In the genomic region with DNA sequence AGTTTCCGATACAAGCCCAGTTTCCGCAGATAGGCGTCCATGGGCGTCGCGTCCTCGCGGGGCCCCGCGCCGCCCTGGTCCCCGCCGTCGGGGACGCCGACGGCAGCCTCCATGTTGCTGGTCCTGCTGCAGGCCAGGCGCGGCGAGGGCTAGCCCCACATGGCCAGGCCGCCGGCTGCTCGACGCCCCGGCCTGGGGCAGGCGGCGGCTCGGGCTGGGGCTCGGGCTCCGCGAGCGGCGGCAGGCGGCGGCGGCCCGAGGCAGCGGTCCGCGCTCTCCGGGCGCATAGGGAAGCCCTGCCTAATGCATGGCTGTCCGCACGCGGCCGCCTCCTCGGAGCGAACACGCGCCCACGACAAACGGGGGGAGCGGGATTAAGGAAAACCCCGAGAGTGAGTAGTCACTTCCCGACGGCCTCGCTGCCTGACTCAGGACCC, we compare ENCODE assay signal across 8 cellular contexts. TPM values are rescaled to one million over a fixed set of nuclear protein-coding genes. Genes with fewer than 3 reads are reported as not detected.
DNase-seq lines count a peak whose midpoint lies in the region; ATAC-seq and TF ChIP-seq lines count a peak whose summit lies in the region.
"Not testable (repeated sequence)": the region's sequence is repeated elsewhere in the genome, so short reads cannot be mapped to it uniquely, and the experiment has no call there.

No MANE protein-coding gene starts in this region.

- not testable (repeated sequence) for H3K4me1 ChIP-seq in HAP-1; aorta (ENCODE audit: control insufficient read depth in 1 of 2, insufficient read depth in 2 of 2, low read length in 2 of 2)
- H3K4me1 ChIP-seq in KMS-11 (ENCODE audit: low read depth, poor library complexity, severe bottlenecking) (peaks cover 35% of the 10 kb centered on the region), breast epithelium (peaks cover 0 to 11% of the 10 kb centered on the region in 2 donors), right atrium auricular region (peaks cover 0 to 44% of the 10 kb centered on the region in 2 donors), neutrophil (ENCODE audit: control insufficient read depth in 1 of 2, insufficient read depth in 1 of 2, low read depth in 1 of 2, low read length in 1 of 2) (peaks cover 31 to 35% of the 10 kb centered on the region in 2 experiments)

- peaks cover 46% of the 10 kb centered on the region for H3K79me2 ChIP-seq in KMS-11 (ENCODE audit: insufficient read depth, low read depth)

- in situ Hi-C loops in GM13977 (cut with MboI; ENCODE audit: low pct_unique_long_range_greater_than_20kb, low sequenced_read_pairs, unreplicated experiment); HAP-1 (cut with MboI; ENCODE audit: low sequenced_read_pairs): not testable (repeated sequence)

- H3K36me3 ChIP-seq in HAP-1 (replicated peaks); KMS-11 (ENCODE audit: insufficient read depth); breast epithelium; right atrium auricular region; neutrophil; aorta (ENCODE audit: control insufficient read depth in 1 of 2, insufficient read depth in 2 of 2, low read length in 1 of 2): not testable (repeated sequence)

- peak; percentile 64 for ATAC-seq in aorta (ENCODE audit: low FRiP score)

- H3K4me2 ChIP-seq in KMS-11, result not testable (repeated sequence)

- DNase-seq in GM13977 (ENCODE audit: low spot score) (peak; percentile 34), T1000 (lab: John Stamatoyannopoulos, UW) (peak; percentile 49), aorta (peak in 1 of 2 donors; percentile 79)
- not testable (repeated sequence) for DNase-seq in HAP-1 (ENCODE audit: low spot score in 2 of 2); breast epithelium (ENCODE audit: low spot score in 2 of 2); right atrium auricular region (ENCODE audit: low spot score)

- H3K27me3 ChIP-seq in HAP-1 (ENCODE audit: low read depth); KMS-11 (ENCODE audit: insufficient read depth, low read depth); breast epithelium; right atrium auricular region; neutrophil; aorta (ENCODE audit: control insufficient read depth in 1 of 2, insufficient read depth in 2 of 2, low read length in 1 of 2): not testable (repeated sequence)

- not testable (repeated sequence) for TF ChIP-seq POLR2A in breast epithelium (IDR thresholded peaks at IDR 0.05)

- intact Hi-C loops in breast epithelium (cut with DNase I; ENCODE audit: low total_unique reads), result not testable (repeated sequence)
- intact Hi-C loops in aorta (cut with DNase I), result loop anchor here (5.0 to 10.0 kb wide), 3 partner anchors 302 to 555 kb away; partner anchors contain the start of gene SMAD1 (in 2 of the 2)

- 0 to 1% methylated on average over 34 to 57 of the region's 57 CpGs for WGBS in aorta, 2 donors

- H3K9me3 ChIP-seq in HAP-1; breast epithelium; right atrium auricular region; neutrophil; aorta (ENCODE audit: control insufficient read depth, low read length): not testable (repeated sequence)

- not testable (repeated sequence) for H4K20me1 ChIP-seq in KMS-11 (ENCODE audit: insufficient read depth)

- H2AFZ ChIP-seq in KMS-11 (ENCODE audit: low read depth), result peak overlapping the region; percentile 26

- H3K4me3 ChIP-seq in HAP-1 (peak overlapping the region; percentile 85), breast epithelium (peak overlapping the region; percentile 66 to 88 (median 82)), right atrium auricular region (peak overlapping the region; percentile 67 to 90), neutrophil (ENCODE audit: low read depth in 1 of 2, low read length in 1 of 2) (peak overlapping the region; percentile 88 to 99), aorta (ENCODE audit: low read length in 2 of 2) (peak overlapping the region; percentile 59 to 65)
- H3K4me3 ChIP-seq in KMS-11 (IDR thresholded peaks at IDR 0.05; ENCODE audit: insufficient read depth, low read depth, low read length), result not testable (repeated sequence)

- peak overlapping the region; percentile 94 for H3K9ac ChIP-seq in KMS-11

- H3K27ac ChIP-seq in KMS-11 (peak overlapping the region; percentile 92), breast epithelium (peak overlapping the region; percentile 96 to 98), right atrium auricular region (peak overlapping the region; percentile 94 to 98), neutrophil (peak overlapping the region; percentile 90), aorta (ENCODE audit: low read depth in 1 of 2, low read length in 2 of 2) (peak overlapping the region; percentile 62)

- not testable (repeated sequence) for TF ChIP-seq CTCF in GM13977 (IDR thresholded peaks at IDR 0.05; ENCODE audit: extremely low read depth, insufficient read depth, missing control alignments); KMS-11 (conservative IDR thresholded peaks at IDR 0.05; ENCODE audit: low read depth, low read length); breast epithelium (IDR thresholded peaks at IDR 0.05); right atrium auricular region (IDR thresholded peaks at IDR 0.05); neutrophil (IDR thresholded peaks at IDR 0.05)

RNA-seq across cellular contexts. Expression of gene OTUD4, which starts 0.5 kb away (rescaled TPM):
- 10 to 100 TPM; 22.9 to 55.8 (median 35.7) TPM for total RNA-seq in breast epithelium
- total RNA-seq in right atrium auricular region, result 10 to 100 TPM; 20.6 to 23.7 TPM
- total RNA-seq in aorta, result 10 to 100 TPM; 36.9 to 48.7 TPM
- 1 to 10 TPM; 5.6 to 8.7 TPM for polyA plus RNA-seq in aorta
